ENCODE assay signal across 17 cellular contexts in genomic region chr3:126290325-126290724, GRCh38.
DNase-seq lines count a peak whose midpoint lies in the region; ATAC-seq and TF ChIP-seq lines count a peak whose summit lies in the region.
"Had no signal": no experiment of that assay in that cellular context is flagged by ENCODE, and none has a peak within 500 bp of the region (broad histone marks: within the 10 kb centered on the region; RNA-seq: fewer than 3 reads in every experiment).

No MANE protein-coding gene starts in this region.

- no peaks in the 10 kb centered on the region for H3K9me3 ChIP-seq in DOHH2 (ENCODE audit: control insufficient read depth, insufficient read depth, low read length)
- H3K9me3 ChIP-seq in SK-N-MC (ENCODE audit: low read depth, low read length): no peaks in the 10 kb centered on the region
- H3K9me3 ChIP-seq in subcutaneous abdominal adipose tissue (ENCODE audit: control insufficient read depth in 5 of 5, low read length in 5 of 5): no peaks in the 10 kb centered on the region
- H3K9me3 ChIP-seq in mammary epithelial cell (replicated peaks; ENCODE audit: insufficient read depth, low read length): no peaks in the 10 kb centered on the region
- no peaks in the 10 kb centered on the region for H3K9me3 ChIP-seq in left ventricle myocardium inferior (replicated peaks)

- in situ Hi-C loops in mammary epithelial cell (cut with MboI; ENCODE audit: low sequenced_read_pairs in 2 of 2): no loop called here

- CTCF ChIA-PET in mammary epithelial cell (lab: Charles Lee; ENCODE audit: low non-redundant PET): no interaction called here

- H3K27me3 ChIP-seq in DOHH2 (ENCODE audit: control insufficient read depth, low read length): no peaks in the 10 kb centered on the region
- peaks cover 0 to 6% (median 0%) of the 10 kb centered on the region in 5 donors for H3K27me3 ChIP-seq in subcutaneous abdominal adipose tissue (ENCODE audit: control insufficient read depth in 5 of 5, insufficient read depth in 4 of 5, low read length in 5 of 5)
- H3K27me3 ChIP-seq in mammary epithelial cell (ENCODE audit: insufficient read depth, low read length): no peaks in the 10 kb centered on the region
- H3K27me3 ChIP-seq in left ventricle myocardium inferior (ENCODE audit: low read depth): peaks cover 7% of the 10 kb centered on the region

- no peaks in the 10 kb centered on the region for H4K20me1 ChIP-seq in DOHH2 (ENCODE audit: control insufficient read depth, insufficient read depth, low read depth, low read length)
- H4K20me1 ChIP-seq in mammary epithelial cell (ENCODE audit: insufficient read depth, low read length): no peaks in the 10 kb centered on the region

- H3K27ac ChIP-seq in DOHH2 (ENCODE audit: low read depth, low read length) (peak overlapping the region; percentile 61), SK-N-MC (peak overlapping the region; percentile 99), subcutaneous abdominal adipose tissue (ENCODE audit: low read depth, low read length) (peak overlapping the region; percentile 58), mammary epithelial cell (ENCODE audit: insufficient read depth, low read depth, low read length) (no peak overlapping the region), left ventricle myocardium inferior (replicated peaks) (no peak overlapping the region)

- H3K4me2 ChIP-seq in DOHH2 (ENCODE audit: low read length): peak overlapping the region; percentile 86
- H3K4me2 ChIP-seq in mammary epithelial cell (ENCODE audit: insufficient read depth, low read depth, low read length): no peak overlapping the region

- BruUV-seq in mammary epithelial cell (replicated peaks; lab: Mats Ljungman, UMichigan): no TSS peak

- H3K36me3 ChIP-seq in DOHH2 (ENCODE audit: control insufficient read depth, low read length) (no peaks in the 10 kb centered on the region), SK-N-MC (ENCODE audit: insufficient read depth, low read length) (no peaks in the 10 kb centered on the region), subcutaneous abdominal adipose tissue (ENCODE audit: control insufficient read depth in 5 of 5, insufficient read depth in 5 of 5, low read length in 5 of 5) (no peaks in the 10 kb centered on the region), mammary epithelial cell (ENCODE audit: insufficient read depth, low read length) (no peaks in the 10 kb centered on the region), left ventricle myocardium inferior (no peaks in the 10 kb centered on the region)

- H3K9ac ChIP-seq in SK-N-MC (ENCODE audit: insufficient read length): peak overlapping the region; percentile 84
- no peak overlapping the region for H3K9ac ChIP-seq in subcutaneous abdominal adipose tissue (ENCODE audit: low read length in 5 of 5)
- no peak overlapping the region for H3K9ac ChIP-seq in mammary epithelial cell (ENCODE audit: insufficient read depth, low read length)

- TF ChIP-seq CTCF in DOHH2 (IDR thresholded peaks at IDR 0.05; ENCODE audit: low read depth, low read length, poor library complexity, severe bottlenecking): no peak
- no peak for TF ChIP-seq CTCF in mammary epithelial cell (conservative IDR thresholded peaks at IDR 0.05 in 1 of 2, IDR thresholded peaks at IDR 0.05 in 1 of 2; ENCODE audit: extremely low read depth in 1 of 2, insufficient read depth in 1 of 2, low read depth in 1 of 2, low read length in 2 of 2)
- TF ChIP-seq CTCF in left ventricle myocardium inferior (IDR thresholded peaks at IDR 0.05; ENCODE audit: borderline replicate concordance): no peak

- 88% methylated on average over 1 of the region's 1 CpG for WGBS in mammary epithelial cell (ENCODE audit: low coverage, missing lambda C conversion rate)

- ATAC-seq in HG03342 (IDR thresholded peaks at IDR 0.05; ENCODE audit: unreplicated experiment): no peak
- ATAC-seq: K562 had no signal

- peaks cover 14% of the 10 kb centered on the region for H3F3A ChIP-seq in DOHH2 (ENCODE audit: control insufficient read depth, insufficient read depth)

- H3K4me1 ChIP-seq in DOHH2 (ENCODE audit: control insufficient read depth, low read length) (peaks cover 97% of the 10 kb centered on the region), subcutaneous abdominal adipose tissue (ENCODE audit: control insufficient read depth in 5 of 5, insufficient read depth in 5 of 5, low read length in 5 of 5) (peaks cover 2 to 54% (median 41%) of the 10 kb centered on the region in 5 donors), mammary epithelial cell (ENCODE audit: insufficient read depth, low read length) (peaks cover 22% of the 10 kb centered on the region), left ventricle myocardium inferior (peaks cover 57% of the 10 kb centered on the region)

- DNase-seq in SK-N-MC (ENCODE audit: low read depth, low spot score) (peak; percentile 97), mucosa of gallbladder (ENCODE audit: low spot score) (peak; percentile 2), mammary epithelial cell (no peak), SHP77 treated with DMSO at 0.1 percent for 48 hours (lab: John Stamatoyannopoulos, UW) (no peak), left ventricle myocardium inferior (no peak)
- DNase-seq: AML-193; CD4-positive, CD25-positive, alpha-beta regulatory T cell; CD8-positive, alpha-beta memory T cell; COR-L47; GDM1; GOT3; H7; IMR-90 had no signal

- peak overlapping the region; percentile 48 for H3K4me3 ChIP-seq in DOHH2 (ENCODE audit: low read length)
- peak overlapping the region; percentile 52 for H3K4me3 ChIP-seq in SK-N-MC
- no peak overlapping the region for H3K4me3 ChIP-seq in subcutaneous abdominal adipose tissue (ENCODE audit: low read depth in 1 of 5, low read length in 5 of 5)
- H3K4me3 ChIP-seq in mammary epithelial cell (replicated peaks in 1 of 3; ENCODE audit: insufficient read depth in 1 of 3, low read depth in 2 of 3, low read length in 3 of 3): no peak overlapping the region
- H3K4me3 ChIP-seq in left ventricle myocardium inferior: no peak overlapping the region
- H3K4me3 ChIP-seq: K562 had no signal

- no peak overlapping the region for H2AFZ ChIP-seq in mammary epithelial cell (ENCODE audit: low read depth, low read length)

- dilution Hi-C loops in mammary epithelial cell (cut with HindIII; ENCODE audit: low sequenced_read_pairs): no loop called here

- intact Hi-C loops in mammary epithelial cell (cut with micrococcal nuclease) (no loop called here), left ventricle myocardium inferior (cut with micrococcal nuclease) (no loop called here)

- H3K9me2 ChIP-seq in DOHH2 (replicated peaks; ENCODE audit: control insufficient read depth, low read length): no peaks in the 10 kb centered on the region

- H3K79me2 ChIP-seq in DOHH2 (ENCODE audit: control insufficient read depth, low read length) (no peaks in the 10 kb centered on the region), mammary epithelial cell (ENCODE audit: insufficient read depth, low read length) (no peaks in the 10 kb centered on the region)

Comparison
In these comparisons a context has a peak if more than half of its experiments do, and no peak if none do; other contexts are left out.
1. H3K27ac ChIP-seq: peak in DOHH2 (single experiment), SK-N-MC (single experiment) and subcutaneous abdominal adipose tissue (single experiment); none in mammary epithelial cell (single experiment) and left ventricle myocardium inferior (single experiment).
2. H3K4me3 ChIP-seq: peak in DOHH2 (single experiment) and SK-N-MC (single experiment); none in subcutaneous abdominal adipose tissue (0 of 5), mammary epithelial cell (0 of 3) and left ventricle myocardium inferior (single experiment).
3. DNase-seq: peak in SK-N-MC (single experiment) and mucosa of gallbladder (single experiment); none in mammary epithelial cell (single experiment), SHP77 treated with DMSO at 0.1 percent for 48 hours (single experiment) and left ventricle myocardium inferior (single experiment).